ENCODE assay signal across 11 cellular contexts in genomic region chr17:2390199-2390880, GRCh38. TPM values are rescaled to one million over a fixed set of nuclear protein-coding genes. Genes with fewer than 3 reads are reported as not detected.
DNase-seq lines count a peak whose midpoint lies in the region; ATAC-seq and TF ChIP-seq lines count a peak whose summit lies in the region.
"Had no signal": no experiment of that assay in that cellular context is flagged by ENCODE, and none has a peak within 500 bp of the region (broad histone marks: within the 10 kb centered on the region; RNA-seq: fewer than 3 reads in every experiment).

No MANE protein-coding gene starts in this region.

- H3K27me3 ChIP-seq in GM23338 (ENCODE audit: insufficient read depth) (no peaks in the 10 kb centered on the region), neuronal stem cell (ENCODE audit: control insufficient read depth in 3 of 3, insufficient read depth in 3 of 3, low read depth in 1 of 3, low read length in 3 of 3) (no peaks in the 10 kb centered on the region), PC-3 (ENCODE audit: low read length) (no peaks in the 10 kb centered on the region), body of pancreas (no peaks in the 10 kb centered on the region)
- H3K27me3 ChIP-seq: pancreas had no signal

- H3K4me2 ChIP-seq in GM23338 (no peak overlapping the region), neuronal stem cell (ENCODE audit: insufficient read depth, low read length, poor library complexity, severe bottlenecking) (no peak overlapping the region), PC-3 (ENCODE audit: low read length) (no peak overlapping the region)

- H3K9ac ChIP-seq in neuronal stem cell (ENCODE audit: low read depth, low read length, poor library complexity) (no peak overlapping the region), PC-3 (ENCODE audit: low read length) (no peak overlapping the region)

- H3K23ac ChIP-seq in neuronal stem cell (ENCODE audit: low read depth, low read length, poor library complexity) = no peak overlapping the region

- CTCF ChIA-PET in PC-3 (lab: Charles Lee) = no interaction called here

- H3K79me2 ChIP-seq in GM23338 (replicated peaks; ENCODE audit: insufficient read depth) (peaks cover 27% of the 10 kb centered on the region), PC-3 (ENCODE audit: low read length) (peaks cover 30% of the 10 kb centered on the region)

- H3K4me3 Mint-ChIP-seq in GM23338 = peak overlapping the region; percentile 23; the same call in 1 of the 3 replicates
- peak overlapping the region; percentile 30 for H3K4me3 Mint-ChIP-seq in dendritic cell treated with granulocyte-macrophage colony-stimulating factor and Interleukin-4, amounts not matched to agents 40 ng/mL and 50 ng/mL, for 4 days

- no CpG with 5 or more reads among the region's 12 CpGs for WGBS in neuronal stem cell (ENCODE audit: extremely low coverage in 2 of 2, insufficient read length in 2 of 2, insufficient replicate concordance in 1 of 2), 2 donors
- WGBS in body of pancreas, 2 donors = 77 to 81% methylated on average over 12 of the region's 12 CpGs

- peaks cover 3% of the 10 kb centered on the region; the same call in 1 of the 2 replicates for H3F3A ChIP-seq in GM23338 (replicated peaks; ENCODE audit: low read depth)
- H3F3A ChIP-seq in PC-3 (ENCODE audit: low read length, unreplicated experiment) = no peaks in the 10 kb centered on the region

- H3K9me3 ChIP-seq in neuronal stem cell (replicated peaks in 1 of 2; ENCODE audit: control insufficient read depth in 2 of 2, insufficient read depth in 1 of 2, low read depth in 1 of 2, low read length in 2 of 2) (no peaks in the 10 kb centered on the region), PC-3 (ENCODE audit: low read length) (no peaks in the 10 kb centered on the region), body of pancreas (no peaks in the 10 kb centered on the region)
- H3K9me3 ChIP-seq: pancreas had no signal

- H2BK15ac ChIP-seq in neuronal stem cell (ENCODE audit: low read length) = no peak overlapping the region

- no TSS peak for BruUV-seq in PC-3 (replicated peaks; lab: Mats Ljungman, UMichigan)

- no peak for TF ChIP-seq POLR2A in body of pancreas (IDR thresholded peaks at IDR 0.05)

- H3K79me1 ChIP-seq in neuronal stem cell (ENCODE audit: low read depth, low read length) = peaks cover 15% of the 10 kb centered on the region

- TF ChIP-seq CTCF in GM23338 (conservative IDR thresholded peaks at IDR 0.05; ENCODE audit: low read depth in 2 of 2) (no peak), PC-3 (conservative IDR thresholded peaks at IDR 0.05; ENCODE audit: low read depth, low read length) (no peak), body of pancreas (IDR thresholded peaks at IDR 0.05) (no peak)

- DNase-seq in AG08395 (ENCODE audit: low spot score) (peak; percentile 40), GM23338 (ENCODE audit: low spot score) (no peak), neuronal stem cell (ENCODE audit: low spot score) (no peak), OCI-M2 (lab: John Stamatoyannopoulos, UW; ENCODE audit: unreplicated experiment) (no peak), PC-3 (no peak), body of pancreas (no peak)
- DNase-seq: dermis blood vessel endothelial cell, NCI-H524 had no signal

- peak overlapping the region; percentile 81; the same call in 1 of the 2 replicates for H3K27ac Mint-ChIP-seq in GM23338
- H3K27ac Mint-ChIP-seq in dendritic cell treated with granulocyte-macrophage colony-stimulating factor and Interleukin-4, amounts not matched to agents 40 ng/mL and 50 ng/mL, for 4 days = peak overlapping the region; percentile 95

- H4K8ac ChIP-seq in neuronal stem cell (ENCODE audit: low read depth, low read length) = no peak overlapping the region

- H3K14ac ChIP-seq in neuronal stem cell (ENCODE audit: low read length) = no peak overlapping the region

- peaks cover 3% of the 10 kb centered on the region; the same call in 1 of the 3 replicates for H3K9me3 Mint-ChIP-seq in GM23338
- H3K9me3 Mint-ChIP-seq in dendritic cell treated with granulocyte-macrophage colony-stimulating factor and Interleukin-4, amounts not matched to agents 40 ng/mL and 50 ng/mL, for 4 days = no peaks in the 10 kb centered on the region

- intact Hi-C loops in dendritic cell treated with granulocyte-macrophage colony-stimulating factor and Interleukin-4, amounts not matched to agents 40 ng/mL and 50 ng/mL, for 4 days (cut with micrococcal nuclease) = loop anchor here (10.0 kb wide), 1 partner anchor 816 kb away; no protein-coding TSS in a partner anchor
- intact Hi-C loops in PC-3 (cut with micrococcal nuclease) (no loop called here), body of pancreas (cut with DNase I) (no loop called here)

- H3K27me3 Mint-ChIP-seq in GM23338 (ENCODE audit: insufficient read depth, low read depth, poor library complexity) = peaks cover 30% of the 10 kb centered on the region
- no peaks in the 10 kb centered on the region for H3K27me3 Mint-ChIP-seq in dendritic cell treated with granulocyte-macrophage colony-stimulating factor and Interleukin-4, amounts not matched to agents 40 ng/mL and 50 ng/mL, for 4 days

- peaks cover 39% of the 10 kb centered on the region for H3K4me1 Mint-ChIP-seq in GM23338
- H3K4me1 Mint-ChIP-seq in dendritic cell treated with granulocyte-macrophage colony-stimulating factor and Interleukin-4, amounts not matched to agents 40 ng/mL and 50 ng/mL, for 4 days (ENCODE audit: low read depth) = peaks cover 82% of the 10 kb centered on the region

- peaks cover 17% of the 10 kb centered on the region; the same call in 2 of the 3 replicates for H3K36me3 Mint-ChIP-seq in GM23338 (ENCODE audit: low read depth)
- H3K36me3 Mint-ChIP-seq in dendritic cell treated with granulocyte-macrophage colony-stimulating factor and Interleukin-4, amounts not matched to agents 40 ng/mL and 50 ng/mL, for 4 days (ENCODE audit: low read depth) = peaks cover 89% of the 10 kb centered on the region

- POLR2A ChIA-PET in PC-3 (lab: Charles Lee; ENCODE audit: unreplicated experiment) = no interaction called here

- H3K9me2 ChIP-seq in GM23338 (ENCODE audit: insufficient read depth) (no peaks in the 10 kb centered on the region), PC-3 (replicated peaks; ENCODE audit: low read length) (no peaks in the 10 kb centered on the region)

- H3K18ac ChIP-seq in neuronal stem cell (ENCODE audit: low read length) = peak overlapping the region; percentile 28

- peak overlapping the region; percentile 24 for H2BK12ac ChIP-seq in neuronal stem cell (ENCODE audit: low read length)

- H2AK5ac ChIP-seq in neuronal stem cell (ENCODE audit: low read depth, low read length) = no peak overlapping the region

- H3K27ac ChIP-seq in GM23338 (ENCODE audit: low read depth) = no peak overlapping the region
- no peak overlapping the region for H3K27ac ChIP-seq in neuronal stem cell (replicated peaks; ENCODE audit: low read length)
- no peak overlapping the region for H3K27ac ChIP-seq in PC-3 (ENCODE audit: low read length)
- peak overlapping the region in 1 of 4 donors; percentile 3 for H3K27ac ChIP-seq in body of pancreas

- H4K91ac ChIP-seq in neuronal stem cell (ENCODE audit: low read depth, low read length, poor library complexity) = no peak overlapping the region

- H3K4me3 ChIP-seq in GM23338 (no peak overlapping the region), neuronal stem cell (ENCODE audit: low read length in 2 of 2) (no peak overlapping the region), PC-3 (ENCODE audit: low read length) (no peak overlapping the region), body of pancreas (no peak overlapping the region)
- H3K4me3 ChIP-seq: pancreas had no signal

- H3K4ac ChIP-seq in neuronal stem cell (ENCODE audit: low read length) = no peak overlapping the region

- ATAC-seq in GM23338 (no peak), PC-3 (no peak), GM21619 (IDR thresholded peaks at IDR 0.05; ENCODE audit: unreplicated experiment) (no peak), body of pancreas (no peak)
- ATAC-seq: pancreas had no signal

- no peak overlapping the region for H2BK120ac ChIP-seq in neuronal stem cell (ENCODE audit: low read depth, low read length)

- H4K20me1 ChIP-seq in GM23338 (replicated peaks; ENCODE audit: insufficient read depth) (no peaks in the 10 kb centered on the region; the same call in 1 of the 2 replicates), PC-3 (ENCODE audit: low read length) (no peaks in the 10 kb centered on the region)

- H2AFZ ChIP-seq in GM23338 = no peak overlapping the region
- H2AFZ ChIP-seq in neuronal stem cell (ENCODE audit: low read length) = no peak overlapping the region
- H2AFZ ChIP-seq in PC-3 (ENCODE audit: low read length) = no peak overlapping the region

- H2BK5ac ChIP-seq in neuronal stem cell (ENCODE audit: low read length) = no peak overlapping the region

- peaks cover 13% of the 10 kb centered on the region for H3K4me1 ChIP-seq in GM23338 (ENCODE audit: insufficient read depth)
- H3K4me1 ChIP-seq in neuronal stem cell (ENCODE audit: control insufficient read depth in 2 of 2, insufficient read depth in 1 of 2, low read depth in 1 of 2, low read length in 2 of 2) = peaks cover 27 to 42% of the 10 kb centered on the region in 2 donors
- peaks cover 18% of the 10 kb centered on the region for H3K4me1 ChIP-seq in PC-3 (ENCODE audit: insufficient read depth, low read length)
- peaks cover 40% of the 10 kb centered on the region for H3K4me1 ChIP-seq in body of pancreas

- no peaks in the 10 kb centered on the region for H3K36me3 ChIP-seq in GM23338 (ENCODE audit: insufficient read depth)
- H3K36me3 ChIP-seq in neuronal stem cell (replicated peaks in 1 of 2; ENCODE audit: control insufficient read depth in 2 of 2, insufficient read depth in 2 of 2, low read length in 2 of 2) = peaks cover 5 to 55% of the 10 kb centered on the region in 2 donors
- H3K36me3 ChIP-seq in PC-3 (ENCODE audit: low read depth, low read length) = no peaks in the 10 kb centered on the region
- H3K36me3 ChIP-seq in body of pancreas (replicated peaks in 1 of 2; ENCODE audit: insufficient read depth in 1 of 2, low read depth in 2 of 2) = peaks cover 0 to 7% of the 10 kb centered on the region in 2 donors

RNA-seq across cellular contexts. Expression of gene MNT, which starts 10.5 kb away (rescaled TPM):
- 6.4 and 10.4 TPM in 2 replicates for total RNA-seq in GM23338 (2014; rRNA removed; shearing (Covaris generic))
- 5.7 and 6.7 TPM in 2 replicates for polyA plus RNA-seq in GM23338 (2016; fragmentation: Nextera tagmentation; extraction: Ambion mirVana)
- 14.3 TPM for polyA plus RNA-seq in neuronal stem cell (2013, experiment 1 of 2)
- 15.1 TPM for polyA plus RNA-seq in neuronal stem cell (2013, experiment 2 of 2)
- 19.1 and 26.0 TPM in 2 replicates for total RNA-seq in PC-3 (2014; rRNA removed)
- total RNA-seq in body of pancreas = 10 to 100 TPM in 1 of 2 donors, 1 to 10 TPM in 1; 5.4 to 12.2 TPM

RNA-seq across cellular contexts. Expression of gene SGSM2, which starts 53.0 kb away (rescaled TPM):
- total RNA-seq in GM23338 (2014; rRNA removed; shearing (Covaris generic)) = 38.9 and 52.4 TPM in 2 replicates
- 13.7 and 14.3 TPM in 2 replicates for polyA plus RNA-seq in GM23338 (2016; fragmentation: Nextera tagmentation; extraction: Ambion mirVana)
- polyA plus RNA-seq in neuronal stem cell (2013, experiment 1 of 2) = 69.6 TPM
- polyA plus RNA-seq in neuronal stem cell (2013, experiment 2 of 2) = 67.4 TPM
- total RNA-seq in PC-3 (2014; rRNA removed) (36.6 and 47.2 TPM in 2 replicates), body of pancreas (10 to 100 TPM; 32.7 to 77.5 TPM)

RNA-seq across cellular contexts. Expression of gene TSR1, which starts 54.1 kb away (rescaled TPM):
- total RNA-seq in GM23338 (2014; rRNA removed; shearing (Covaris generic)) = 72.7 and 108 TPM in 2 replicates
- polyA plus RNA-seq in GM23338 (2016; fragmentation: Nextera tagmentation; extraction: Ambion mirVana) = 31.3 and 36.9 TPM in 2 replicates
- 13.1 TPM for polyA plus RNA-seq in neuronal stem cell (2013, experiment 1 of 2)
- 13.0 TPM for polyA plus RNA-seq in neuronal stem cell (2013, experiment 2 of 2)
- total RNA-seq in PC-3 (2014; rRNA removed) (70.3 and 90.2 TPM in 2 replicates), body of pancreas (10 to 100 TPM; 24.9 to 59.3 TPM)
